In the genomic region with DNA sequence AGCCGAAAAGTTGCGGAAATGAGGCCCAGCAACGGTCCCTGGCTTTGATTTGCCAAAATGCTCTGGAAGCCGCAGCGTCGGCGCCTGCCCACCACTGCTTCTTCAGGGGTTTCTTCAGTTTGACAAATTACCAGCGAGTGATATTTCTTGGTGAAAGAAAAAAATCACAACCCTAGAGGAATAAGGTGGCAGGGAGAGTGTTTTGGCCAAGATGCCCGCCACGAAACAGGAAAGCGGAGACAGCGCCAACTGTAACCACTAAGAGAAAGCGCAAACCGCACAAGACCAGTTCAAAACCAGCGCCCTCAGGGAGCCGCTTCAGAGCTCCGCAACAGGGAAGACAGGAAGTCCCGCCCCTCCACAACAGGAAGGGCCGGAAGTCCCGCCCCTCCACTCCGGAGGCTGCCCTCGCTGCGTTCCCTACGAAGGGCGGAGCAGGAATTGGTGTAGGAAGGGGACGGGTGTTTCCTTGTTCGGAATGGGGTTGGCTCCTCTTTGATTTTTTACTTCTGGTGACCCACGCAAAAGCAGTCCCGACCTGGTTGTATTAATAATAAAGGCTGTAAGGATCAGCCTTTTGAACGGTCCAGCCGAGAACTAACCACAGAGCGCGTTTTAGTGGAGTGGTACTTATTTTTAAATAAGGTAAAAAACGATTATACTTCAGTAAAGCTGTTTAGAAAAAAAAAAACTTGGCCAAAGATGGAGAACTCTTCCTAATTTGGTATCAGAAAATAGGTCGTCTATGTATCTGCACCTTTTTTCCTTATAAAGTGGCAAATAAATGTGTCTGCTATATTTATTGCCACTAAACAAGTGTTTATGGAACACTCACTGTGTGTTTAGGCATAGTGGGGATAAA, we compare ENCODE assay signal across 1 cellular context.
TF ChIP-seq lines count a peak whose summit lies in the region.

A gene with protein sequence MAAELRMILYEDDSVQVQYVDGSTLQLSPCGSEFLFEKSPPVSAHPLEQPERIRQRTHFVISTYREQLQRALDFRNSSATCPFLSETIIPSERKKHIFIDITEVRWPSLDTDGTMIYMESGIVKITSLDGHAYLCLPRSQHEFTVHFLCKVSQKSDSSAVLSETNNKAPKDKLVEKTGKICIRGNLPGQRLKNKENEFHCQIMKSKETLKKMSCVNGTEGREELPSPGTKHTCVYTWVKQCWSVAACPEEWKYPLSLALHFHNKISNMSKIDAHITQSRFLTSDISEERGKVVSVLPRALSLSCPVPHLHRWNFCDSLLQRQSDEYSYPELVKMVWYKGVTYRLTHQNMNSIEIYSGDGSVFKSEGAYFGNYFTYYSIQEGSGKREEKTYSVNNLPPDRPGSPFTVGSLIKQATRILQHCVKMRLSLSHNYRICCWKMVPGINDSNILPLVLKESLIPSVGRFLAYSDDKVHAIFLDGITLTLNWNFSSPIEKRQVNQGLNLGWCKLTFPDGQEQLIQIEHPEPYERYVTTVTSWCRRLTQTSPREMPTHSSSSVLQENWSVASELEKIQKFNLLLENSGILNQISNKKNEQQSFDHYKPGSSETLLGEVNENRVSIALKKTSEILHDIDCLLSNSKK (minus strand): TSS at position 333 of the 862 bp plus-strand sequence. CDS start 5,809 bp downstream, outside the sequence.

TF ChIP-seq in HCT116, 20 proteins besides CTCF, POLR2A, EP300 and RAD21 (continued from another document):
- TF ChIP-seq, protein P1, sequence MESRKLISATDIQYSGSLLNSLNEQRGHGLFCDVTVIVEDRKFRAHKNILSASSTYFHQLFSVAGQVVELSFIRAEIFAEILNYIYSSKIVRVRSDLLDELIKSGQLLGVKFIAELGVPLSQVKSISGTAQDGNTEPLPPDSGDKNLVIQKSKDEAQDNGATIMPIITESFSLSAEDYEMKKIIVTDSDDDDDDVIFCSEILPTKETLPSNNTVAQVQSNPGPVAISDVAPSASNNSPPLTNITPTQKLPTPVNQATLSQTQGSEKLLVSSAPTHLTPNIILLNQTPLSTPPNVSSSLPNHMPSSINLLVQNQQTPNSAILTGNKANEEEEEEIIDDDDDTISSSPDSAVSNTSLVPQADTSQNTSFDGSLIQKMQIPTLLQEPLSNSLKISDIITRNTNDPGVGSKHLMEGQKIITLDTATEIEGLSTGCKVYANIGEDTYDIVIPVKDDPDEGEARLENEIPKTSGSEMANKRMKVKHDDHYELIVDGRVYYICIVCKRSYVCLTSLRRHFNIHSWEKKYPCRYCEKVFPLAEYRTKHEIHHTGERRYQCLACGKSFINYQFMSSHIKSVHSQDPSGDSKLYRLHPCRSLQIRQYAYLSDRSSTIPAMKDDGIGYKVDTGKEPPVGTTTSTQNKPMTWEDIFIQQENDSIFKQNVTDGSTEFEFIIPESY (IDR thresholded peaks at IDR 0.05; ENCODE audit: extremely low read depth, insufficient replicate concordance, low read length), result no peak
